Comparison of ENCODE assay signal across 1 cellular context in the genomic region with DNA sequence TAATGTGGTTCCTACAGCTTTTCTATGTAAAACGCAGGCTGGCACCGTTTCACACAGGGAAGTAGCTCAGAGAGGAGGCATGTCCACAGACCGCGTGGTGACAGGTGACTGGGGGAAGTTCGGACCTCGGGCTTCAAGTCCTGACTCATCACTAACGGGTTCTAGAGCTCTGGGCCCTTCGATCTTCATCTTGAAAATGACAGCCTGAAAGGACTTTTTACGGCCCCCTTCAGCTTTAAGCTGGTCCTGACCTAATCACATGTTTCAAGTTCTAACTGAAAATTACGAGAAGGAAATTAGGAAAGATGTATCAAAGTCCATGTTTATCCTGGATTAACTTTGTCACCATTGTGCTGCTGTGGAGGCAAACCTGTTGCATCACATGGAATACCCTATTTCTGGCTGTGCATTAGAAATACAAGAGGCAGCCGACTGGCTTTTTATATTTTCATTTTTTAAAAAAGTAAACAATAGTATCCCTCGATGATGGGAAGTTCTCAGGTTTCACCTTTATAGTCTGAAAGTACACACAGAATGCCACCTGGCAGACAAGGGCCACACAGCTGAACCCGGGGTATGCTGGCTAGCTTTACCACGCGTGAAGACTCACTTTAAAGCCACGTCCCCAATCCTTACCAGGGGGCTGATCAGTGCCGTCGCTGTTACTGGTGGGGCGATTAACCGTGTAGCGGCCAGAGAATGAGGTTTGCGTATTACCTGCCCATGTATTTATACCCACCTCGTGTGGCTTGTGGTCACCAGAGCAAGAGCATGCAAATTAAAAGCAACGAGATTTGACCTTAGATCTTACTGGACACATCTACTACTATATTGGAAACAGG.
TF ChIP-seq lines count a peak whose summit lies in the region.

No MANE protein-coding gene starts in this region.

TF ChIP-seq in HepG2, 621 proteins besides CTCF, POLR2A, EP300 and RAD21 (continued from another document and continues in another):
- no peak for TF ChIP-seq ZBTB40 (IDR thresholded peaks at IDR 0.05)
- TF ChIP-seq ZBTB40 (CRISPR knock-in tag; IDR thresholded peaks at IDR 0.05): no peak
- 0 out of 2 replicates have a peak, but pooled peaks have one; percentile 37 for TF ChIP-seq ZNF788 (CRISPR knock-in tag; IDR thresholded peaks at IDR 0.05; ENCODE audit: borderline replicate concordance)
- no peak for TF ChIP-seq ZNF207 (IDR thresholded peaks at IDR 0.05; ENCODE audit: borderline replicate concordance)
- TF ChIP-seq PAWR (CRISPR knock-in tag; IDR thresholded peaks at IDR 0.05; ENCODE audit: borderline replicate concordance): no peak
- 0 out of 2 replicates have a peak, but pooled peaks have one; percentile 34 for TF ChIP-seq MTF1 (CRISPR knock-in tag; IDR thresholded peaks at IDR 0.05)
- 0 out of 2 replicates have a peak, but pooled peaks have one; percentile 30 for TF ChIP-seq ZNF772 (CRISPR knock-in tag; IDR thresholded peaks at IDR 0.05)
- TF ChIP-seq, protein P1, sequence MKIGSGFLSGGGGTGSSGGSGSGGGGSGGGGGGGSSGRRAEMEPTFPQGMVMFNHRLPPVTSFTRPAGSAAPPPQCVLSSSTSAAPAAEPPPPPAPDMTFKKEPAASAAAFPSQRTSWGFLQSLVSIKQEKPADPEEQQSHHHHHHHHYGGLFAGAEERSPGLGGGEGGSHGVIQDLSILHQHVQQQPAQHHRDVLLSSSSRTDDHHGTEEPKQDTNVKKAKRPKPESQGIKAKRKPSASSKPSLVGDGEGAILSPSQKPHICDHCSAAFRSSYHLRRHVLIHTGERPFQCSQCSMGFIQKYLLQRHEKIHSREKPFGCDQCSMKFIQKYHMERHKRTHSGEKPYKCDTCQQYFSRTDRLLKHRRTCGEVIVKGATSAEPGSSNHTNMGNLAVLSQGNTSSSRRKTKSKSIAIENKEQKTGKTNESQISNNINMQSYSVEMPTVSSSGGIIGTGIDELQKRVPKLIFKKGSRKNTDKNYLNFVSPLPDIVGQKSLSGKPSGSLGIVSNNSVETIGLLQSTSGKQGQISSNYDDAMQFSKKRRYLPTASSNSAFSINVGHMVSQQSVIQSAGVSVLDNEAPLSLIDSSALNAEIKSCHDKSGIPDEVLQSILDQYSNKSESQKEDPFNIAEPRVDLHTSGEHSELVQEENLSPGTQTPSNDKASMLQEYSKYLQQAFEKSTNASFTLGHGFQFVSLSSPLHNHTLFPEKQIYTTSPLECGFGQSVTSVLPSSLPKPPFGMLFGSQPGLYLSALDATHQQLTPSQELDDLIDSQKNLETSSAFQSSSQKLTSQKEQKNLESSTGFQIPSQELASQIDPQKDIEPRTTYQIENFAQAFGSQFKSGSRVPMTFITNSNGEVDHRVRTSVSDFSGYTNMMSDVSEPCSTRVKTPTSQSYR (CRISPR knock-in tag; IDR thresholded peaks at IDR 0.05; ENCODE audit: borderline replicate concordance): peak; percentile 72
- TF ChIP-seq AFF4 (CRISPR knock-in tag; IDR thresholded peaks at IDR 0.05): peak; percentile 78; the same call in 1 of the 2 replicates
- TF ChIP-seq HNF4A (CRISPR knock-in tag; IDR thresholded peaks at IDR 0.05): peak; percentile 100
- no peak for TF ChIP-seq ZNF674 (CRISPR knock-in tag; IDR thresholded peaks at IDR 0.05; ENCODE audit: low read depth)
- peak; percentile 95; the same call in 1 of the 2 replicates for TF ChIP-seq KLF6 (CRISPR knock-in tag; IDR thresholded peaks at IDR 0.05)
- TF ChIP-seq HMGA1 (CRISPR knock-in tag; conservative IDR thresholded peaks at IDR 0.05): no peak
- no peak for TF ChIP-seq ZSCAN31 (CRISPR knock-in tag; IDR thresholded peaks at IDR 0.05; ENCODE audit: low read depth)
- peak; percentile 57; the same call in 1 of the 2 replicates for TF ChIP-seq FOXP1 (IDR thresholded peaks at IDR 0.05)
- peak; percentile 93 for TF ChIP-seq FOXP1 (CRISPR knock-in tag; IDR thresholded peaks at IDR 0.05)
- TF ChIP-seq RAD51 (IDR thresholded peaks at IDR 0.05; ENCODE audit: borderline replicate concordance): no peak
- no peak for TF ChIP-seq PAX8 (CRISPR knock-in tag; IDR thresholded peaks at IDR 0.05; ENCODE audit: borderline replicate concordance)
- TF ChIP-seq BHLHE40 (IDR thresholded peaks at IDR 0.05; ENCODE audit: low read length): peak; percentile 26
- TF ChIP-seq ARID4A (CRISPR knock-in tag; IDR thresholded peaks at IDR 0.05; ENCODE audit: borderline replicate concordance): peak; percentile 82
- TF ChIP-seq, protein P2, sequence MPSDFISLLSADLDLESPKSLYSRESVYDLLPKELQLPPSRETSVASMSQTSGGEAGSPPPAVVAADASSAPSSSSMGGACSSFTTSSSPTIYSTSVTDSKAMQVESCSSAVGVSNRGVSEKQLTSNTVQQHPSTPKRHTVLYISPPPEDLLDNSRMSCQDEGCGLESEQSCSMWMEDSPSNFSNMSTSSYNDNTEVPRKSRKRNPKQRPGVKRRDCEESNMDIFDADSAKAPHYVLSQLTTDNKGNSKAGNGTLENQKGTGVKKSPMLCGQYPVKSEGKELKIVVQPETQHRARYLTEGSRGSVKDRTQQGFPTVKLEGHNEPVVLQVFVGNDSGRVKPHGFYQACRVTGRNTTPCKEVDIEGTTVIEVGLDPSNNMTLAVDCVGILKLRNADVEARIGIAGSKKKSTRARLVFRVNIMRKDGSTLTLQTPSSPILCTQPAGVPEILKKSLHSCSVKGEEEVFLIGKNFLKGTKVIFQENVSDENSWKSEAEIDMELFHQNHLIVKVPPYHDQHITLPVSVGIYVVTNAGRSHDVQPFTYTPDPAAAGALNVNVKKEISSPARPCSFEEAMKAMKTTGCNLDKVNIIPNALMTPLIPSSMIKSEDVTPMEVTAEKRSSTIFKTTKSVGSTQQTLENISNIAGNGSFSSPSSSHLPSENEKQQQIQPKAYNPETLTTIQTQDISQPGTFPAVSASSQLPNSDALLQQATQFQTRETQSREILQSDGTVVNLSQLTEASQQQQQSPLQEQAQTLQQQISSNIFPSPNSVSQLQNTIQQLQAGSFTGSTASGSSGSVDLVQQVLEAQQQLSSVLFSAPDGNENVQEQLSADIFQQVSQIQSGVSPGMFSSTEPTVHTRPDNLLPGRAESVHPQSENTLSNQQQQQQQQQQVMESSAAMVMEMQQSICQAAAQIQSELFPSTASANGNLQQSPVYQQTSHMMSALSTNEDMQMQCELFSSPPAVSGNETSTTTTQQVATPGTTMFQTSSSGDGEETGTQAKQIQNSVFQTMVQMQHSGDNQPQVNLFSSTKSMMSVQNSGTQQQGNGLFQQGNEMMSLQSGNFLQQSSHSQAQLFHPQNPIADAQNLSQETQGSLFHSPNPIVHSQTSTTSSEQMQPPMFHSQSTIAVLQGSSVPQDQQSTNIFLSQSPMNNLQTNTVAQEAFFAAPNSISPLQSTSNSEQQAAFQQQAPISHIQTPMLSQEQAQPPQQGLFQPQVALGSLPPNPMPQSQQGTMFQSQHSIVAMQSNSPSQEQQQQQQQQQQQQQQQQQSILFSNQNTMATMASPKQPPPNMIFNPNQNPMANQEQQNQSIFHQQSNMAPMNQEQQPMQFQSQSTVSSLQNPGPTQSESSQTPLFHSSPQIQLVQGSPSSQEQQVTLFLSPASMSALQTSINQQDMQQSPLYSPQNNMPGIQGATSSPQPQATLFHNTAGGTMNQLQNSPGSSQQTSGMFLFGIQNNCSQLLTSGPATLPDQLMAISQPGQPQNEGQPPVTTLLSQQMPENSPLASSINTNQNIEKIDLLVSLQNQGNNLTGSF (CRISPR knock-in tag; IDR thresholded peaks at IDR 0.05): no peak
